In genomic region chr3:100708989-100709839, GRCh38 we compare ENCODE assay signal across 1 cellular context.
TF ChIP-seq lines count a peak whose summit lies in the region.

Gene TFG (plus strand): TSS chr3:100709494. CDS start chr3:100713686, 4,192 bp downstream.

TF ChIP-seq in HEK293, 187 proteins besides CTCF, POLR2A, EP300 and RAD21 (continued from another document and continues in another):
- TF ChIP-seq PATZ1 (tag by site-specific recombination; IDR thresholded peaks at IDR 0.05) (peak; percentile 37; the same call in 1 of the 2 replicates), ZSCAN4 (tag by site-specific recombination; IDR thresholded peaks at IDR 0.05) (no peak), ZEB2 (tag by site-specific recombination; IDR thresholded peaks at IDR 0.05) (no peak), ZNF202 (tag by site-specific recombination; IDR thresholded peaks at IDR 0.05; ENCODE audit: borderline replicate concordance) (no peak), ZNF2 (tag by site-specific recombination; IDR thresholded peaks at IDR 0.05) (no peak), ZFP3 (tag by site-specific recombination; IDR thresholded peaks at IDR 0.05; ENCODE audit: low read depth) (no peak), PRDM6 (tag by site-specific recombination; IDR thresholded peaks at IDR 0.05) (no peak), ZNF266 (tag by site-specific recombination; IDR thresholded peaks at IDR 0.05; ENCODE audit: low read depth) (no peak), ZSCAN23 (tag by site-specific recombination; IDR thresholded peaks at IDR 0.05) (no peak), ZFP69B (tag by site-specific recombination; IDR thresholded peaks at IDR 0.05) (no peak), ZNF560 (tag by site-specific recombination; IDR thresholded peaks at IDR 0.05; ENCODE audit: borderline replicate concordance) (no peak), HIC1 (tag by site-specific recombination; IDR thresholded peaks at IDR 0.05) (no peak), ZNF76 (tag by site-specific recombination; IDR thresholded peaks at IDR 0.05; ENCODE audit: borderline replicate concordance, low read depth) (peak; percentile 90), KLF17 (tag by site-specific recombination; IDR thresholded peaks at IDR 0.05) (no peak; the same call in 1 of the 2 replicates), ZNF140 (tag by site-specific recombination; IDR thresholded peaks at IDR 0.05) (no peak), AEBP2 (tag by site-specific recombination; IDR thresholded peaks at IDR 0.05; ENCODE audit: borderline replicate concordance) (no peak), ZNF473 (tag by site-specific recombination; IDR thresholded peaks at IDR 0.05) (no peak), ZNF777 (tag by site-specific recombination; IDR thresholded peaks at IDR 0.05; ENCODE audit: borderline replicate concordance) (no peak), ZNF394 (tag by site-specific recombination; IDR thresholded peaks at IDR 0.05; ENCODE audit: borderline replicate concordance) (no peak), ZNF626 (tag by site-specific recombination; IDR thresholded peaks at IDR 0.05) (no peak), GLIS2 (tag by site-specific recombination; IDR thresholded peaks at IDR 0.05) (no peak), ZNF324 (tag by site-specific recombination; IDR thresholded peaks at IDR 0.05) (no peak), ZNF239 (tag by site-specific recombination; IDR thresholded peaks at IDR 0.05) (no peak), ZNF660 (tag by site-specific recombination; IDR thresholded peaks at IDR 0.05) (0 out of 2 replicates have a peak, but pooled peaks have one; percentile 13), HOXA7 (CRISPR knock-in tag; IDR thresholded peaks at IDR 0.05; ENCODE audit: borderline replicate concordance) (no peak), ZNF677 (tag by site-specific recombination; IDR thresholded peaks at IDR 0.05) (no peak), ZNF488 (tag by site-specific recombination; IDR thresholded peaks at IDR 0.05) (no peak), ZBTB8A (tag by site-specific recombination; IDR thresholded peaks at IDR 0.05) (peak; percentile 40; the same call in 1 of the 2 replicates), ZNF747 (tag by site-specific recombination; IDR thresholded peaks at IDR 0.05) (no peak), ZNF221 (tag by site-specific recombination; IDR thresholded peaks at IDR 0.05; ENCODE audit: borderline replicate concordance) (no peak), SETDB1 (IDR thresholded peaks at IDR 0.05; ENCODE audit: insufficient read length, low read length) (peak; percentile 47), ZBTB7A (tag by site-specific recombination; IDR thresholded peaks at IDR 0.05; ENCODE audit: low read depth) (no peak), IKZF3 (tag by site-specific recombination; IDR thresholded peaks at IDR 0.05) (peak; percentile 75), SCRT2 (tag by site-specific recombination; IDR thresholded peaks at IDR 0.05) (no peak), ZNF530 (tag by site-specific recombination; IDR thresholded peaks at IDR 0.05; ENCODE audit: low read depth) (no peak), BCL11B (tag by site-specific recombination; IDR thresholded peaks at IDR 0.05; ENCODE audit: low read depth) (no peak), KLF9 (tag by site-specific recombination; IDR thresholded peaks at IDR 0.05; ENCODE audit: low read depth) (peak; percentile 51), ZNF366 (tag by site-specific recombination; conservative IDR thresholded peaks at IDR 0.05) (peak; percentile 95), ZNF785 (tag by site-specific recombination; IDR thresholded peaks at IDR 0.05) (no peak), KLF7 (tag by site-specific recombination; IDR thresholded peaks at IDR 0.05; ENCODE audit: borderline replicate concordance) (no peak), ZNF423 (tag by site-specific recombination; IDR thresholded peaks at IDR 0.05) (no peak), ZNF629 (tag by site-specific recombination; IDR thresholded peaks at IDR 0.05) (peak; percentile 72), ZNF639 (tag by site-specific recombination; IDR thresholded peaks at IDR 0.05) (no peak), ZNF600 (tag by site-specific recombination; IDR thresholded peaks at IDR 0.05) (no peak), ZSCAN30 (tag by site-specific recombination; IDR thresholded peaks at IDR 0.05) (peak; percentile 48; the same call in 1 of the 2 replicates), ZNF350 (tag by site-specific recombination; IDR thresholded peaks at IDR 0.05) (no peak), ZNF341 (tag by site-specific recombination; IDR thresholded peaks at IDR 0.05; ENCODE audit: low read depth) (peak; percentile 36; the same call in 1 of the 2 replicates), ZNF623 (tag by site-specific recombination; IDR thresholded peaks at IDR 0.05) (no peak), ZNF843 (tag by site-specific recombination; IDR thresholded peaks at IDR 0.05) (no peak), SP3 (tag by site-specific recombination; IDR thresholded peaks at IDR 0.05) (peak; percentile 60), ZNF433 (tag by site-specific recombination; IDR thresholded peaks at IDR 0.05; ENCODE audit: low read depth) (no peak), ZNF670 (tag by site-specific recombination; IDR thresholded peaks at IDR 0.05; ENCODE audit: low read depth) (no peak), ZSCAN5A (tag by site-specific recombination; IDR thresholded peaks at IDR 0.05) (no peak), ZNF335 (tag by site-specific recombination; conservative IDR thresholded peaks at IDR 0.05) (peak; percentile 51; the same call in 1 of the 2 replicates), ZBTB49 (tag by site-specific recombination; IDR thresholded peaks at IDR 0.05; ENCODE audit: low read depth) (no peak), ZNF404 (tag by site-specific recombination; IDR thresholded peaks at IDR 0.05) (no peak), ZNF624 (tag by site-specific recombination; IDR thresholded peaks at IDR 0.05) (no peak)
